In the genomic region with DNA sequence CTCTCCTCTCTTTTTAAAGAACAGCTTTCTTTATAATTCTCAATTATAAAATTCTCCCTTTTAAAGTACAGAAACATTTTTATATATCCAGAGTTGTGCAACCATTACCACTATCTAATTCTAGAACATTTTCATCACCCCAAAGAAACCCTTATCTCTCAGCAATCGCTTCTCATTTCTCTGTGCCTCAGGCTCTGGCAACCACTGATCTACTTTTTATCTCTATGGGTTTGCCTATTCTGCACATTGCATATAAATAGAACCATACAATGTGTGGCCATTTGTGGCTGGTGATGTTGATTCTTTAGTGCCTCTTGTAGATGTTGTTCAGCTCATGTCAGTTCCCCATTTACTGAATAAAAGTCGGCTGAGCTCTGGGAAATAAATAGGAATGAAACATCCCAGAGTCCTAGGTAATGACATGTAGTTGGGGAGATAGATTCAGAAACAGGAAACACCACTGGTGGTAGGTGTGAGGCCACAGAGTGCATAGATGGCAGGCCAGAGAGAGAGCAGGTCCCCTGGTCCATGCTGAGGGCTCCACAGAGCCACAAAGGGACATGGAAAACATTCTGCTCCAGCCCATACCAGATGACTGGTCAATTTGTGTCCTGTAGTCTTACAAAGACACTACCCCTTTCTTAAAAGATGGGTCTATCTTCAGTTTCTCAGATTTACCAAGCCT, we compare ENCODE assay signal across 18 cellular contexts.
DNase-seq lines count a peak whose midpoint lies in the region; ATAC-seq and TF ChIP-seq lines count a peak whose summit lies in the region.
"Had no signal": no experiment of that assay in that cellular context is flagged by ENCODE, and none has a peak within 500 bp of the region (broad histone marks: within the 10 kb centered on the region; RNA-seq: fewer than 3 reads in every experiment).

No MANE protein-coding gene starts in this region.

- TF ChIP-seq POLR2A in right lobe of liver (IDR thresholded peaks at IDR 0.05) = no peak

- no peak overlapping the region for H3K27ac ChIP-seq in H9 (ENCODE audit: insufficient read length, low read depth, low read length)
- no peak overlapping the region for H3K27ac ChIP-seq in right lobe of liver
- H3K27ac ChIP-seq: BLaER1 had no signal

- H3K4me1 ChIP-seq in H9 (ENCODE audit: insufficient read depth, low read length) (no peaks in the 10 kb centered on the region; the same call in 1 of the 2 replicates), right lobe of liver (no peaks in the 10 kb centered on the region)

- no peak overlapping the region for H3K18ac ChIP-seq in H9 (ENCODE audit: insufficient read length, low read depth, low read length)

- H2BK120ac ChIP-seq in H9 (ENCODE audit: low read depth, low read length, poor library complexity, severe bottlenecking) = no peak overlapping the region

- H3K23ac ChIP-seq in H9 (ENCODE audit: insufficient read length, low read depth, low read length) = no peak overlapping the region

- no peak overlapping the region for H3K4me3 Mint-ChIP-seq in H9
- H3K4me3 Mint-ChIP-seq in immature natural killer cell = peak overlapping the region in 4 of 5 donors; percentile 13 to 45 (median 38)
- peak overlapping the region; percentile 35 for H3K4me3 Mint-ChIP-seq in natural killer cell
- no peak overlapping the region for H3K4me3 Mint-ChIP-seq in activated naive CD8-positive, alpha-beta T cell treated with anti-CD3 and anti-CD28 coated beads, Interleukin-2, amount 50 U/mL, for 24 hours
- H3K4me3 Mint-ChIP-seq: CD14-positive monocyte; CD4-positive, alpha-beta memory T cell had no signal

- no peak overlapping the region for H4K8ac ChIP-seq in H9 (replicated peaks; ENCODE audit: insufficient read length, low read depth, low read length)

- H3K4me1 Mint-ChIP-seq in H9 (peaks cover 17 to 18% of the 10 kb centered on the region in 2 experiments), immature natural killer cell (peaks cover 25 to 28% of the 10 kb centered on the region in 2 donors), natural killer cell (peaks cover 27 to 32% of the 10 kb centered on the region in 2 donors)
- H3K4me1 Mint-ChIP-seq in activated naive CD8-positive, alpha-beta T cell treated with anti-CD3 and anti-CD28 coated beads, Interleukin-2, amount 50 U/mL, for 24 hours = no peaks in the 10 kb centered on the region
- H3K4me1 Mint-ChIP-seq: CD14-positive monocyte; CD4-positive, alpha-beta memory T cell had no signal

- no peak overlapping the region for H2BK20ac ChIP-seq in H9 (ENCODE audit: low read depth, low read length, poor library complexity, severe bottlenecking)

- H3K27me3 ChIP-seq in H9 (ENCODE audit: insufficient read depth, low read length) = no peaks in the 10 kb centered on the region
- no peaks in the 10 kb centered on the region for H3K27me3 ChIP-seq in right lobe of liver
- H3K27me3 ChIP-seq: BLaER1 had no signal

- H3K14ac ChIP-seq in H9 (ENCODE audit: insufficient read depth, low read length) = no peak overlapping the region

- no peak overlapping the region for H4K5ac ChIP-seq in H9 (ENCODE audit: insufficient read length, low read depth, low read length)

- no peak overlapping the region for H3K27ac Mint-ChIP-seq in H9
- H3K27ac Mint-ChIP-seq in immature natural killer cell = peak overlapping the region; percentile 15 to 73 (median 58)
- H3K27ac Mint-ChIP-seq in natural killer cell = peak overlapping the region; percentile 13 to 81
- no peak overlapping the region for H3K27ac Mint-ChIP-seq in activated naive CD8-positive, alpha-beta T cell treated with anti-CD3 and anti-CD28 coated beads, Interleukin-2, amount 50 U/mL, for 24 hours
- H3K27ac Mint-ChIP-seq: CD4-positive, alpha-beta memory T cell had no signal

- H3K9me3 ChIP-seq in H9 (ENCODE audit: control insufficient read depth, low read depth, low read length) = no peaks in the 10 kb centered on the region
- no peaks in the 10 kb centered on the region for H3K9me3 ChIP-seq in right lobe of liver
- H3K9me3 ChIP-seq: BLaER1 had no signal

- peak in 2 of 3 donors; percentile 67 to 85 for ATAC-seq in natural killer cell
- no peak for ATAC-seq in right lobe of liver
- no peak for ATAC-seq in activated naive CD8-positive, alpha-beta T cell treated with anti-CD3 and anti-CD28 coated beads, Interleukin-2, amount 50 U/mL, for 24 hours
- ATAC-seq: HepG2 had no signal

- H3K4ac ChIP-seq in H9 (ENCODE audit: low read depth, low read length) = no peak overlapping the region

- no peak overlapping the region for H2BK12ac ChIP-seq in H9 (ENCODE audit: insufficient read length, low read depth, low read length)

- H2AFZ ChIP-seq in H9 (ENCODE audit: low read length) = no peak overlapping the region

- no peaks in the 10 kb centered on the region for H3K23me2 ChIP-seq in H9 (ENCODE audit: insufficient read length, low read depth, low read length, poor library complexity, severe bottlenecking)

- no peak overlapping the region for H3K9ac ChIP-seq in H9 (ENCODE audit: extremely low read depth, insufficient read length, low read length)
- H3K9ac ChIP-seq: BLaER1 had no signal

- H3K9me3 Mint-ChIP-seq in H9 = no peaks in the 10 kb centered on the region
- no peaks in the 10 kb centered on the region for H3K9me3 Mint-ChIP-seq in immature natural killer cell
- H3K9me3 Mint-ChIP-seq in natural killer cell = no peaks in the 10 kb centered on the region
- H3K9me3 Mint-ChIP-seq in activated naive CD8-positive, alpha-beta T cell treated with anti-CD3 and anti-CD28 coated beads, Interleukin-2, amount 50 U/mL, for 24 hours = no peaks in the 10 kb centered on the region

- no peaks in the 10 kb centered on the region for H3K36me3 ChIP-seq in right lobe of liver
- H3K36me3 ChIP-seq: BLaER1 had no signal

- H4K91ac ChIP-seq in H9 (ENCODE audit: insufficient read length, low read depth, low read length) = no peak overlapping the region

- peak; percentile 3 for DNase-seq in H9
- peak; percentile 11 for DNase-seq in OCI-M1 (lab: John Stamatoyannopoulos, UW)
- peak in 1 of 3 donors; percentile 7 for DNase-seq in immature natural killer cell
- no peak for DNase-seq in natural killer cell
- DNase-seq in NCI-H748 treated with DMSO at 0.1 percent for 48 hours (lab: John Stamatoyannopoulos, UW) = no peak
- DNase-seq in right lobe of liver = no peak
- no peak for DNase-seq in HuH-7 (ENCODE audit: low spot score)
- DNase-seq in activated naive CD8-positive, alpha-beta T cell treated with anti-CD3 and anti-CD28 coated beads, Interleukin-2, amount 50 U/mL, for 24 hours = no peak
- DNase-seq: 8988T; CD4-positive, alpha-beta memory T cell; DMS153; DMS79; GDM1; GOT3; H7 had no signal

- H3K79me2 ChIP-seq in H9 (ENCODE audit: insufficient read depth, low read length) = no peaks in the 10 kb centered on the region

- H3T11ph ChIP-seq in H9 (ENCODE audit: low read length) = no peak overlapping the region

- no peak overlapping the region for H2AK5ac ChIP-seq in H9 (ENCODE audit: insufficient read length, low read length)

- no peaks in the 10 kb centered on the region for H3K79me1 ChIP-seq in H9 (ENCODE audit: insufficient read depth, low read depth, low read length, poor library complexity, severe bottlenecking)

- H3K27me3 Mint-ChIP-seq in H9 (ENCODE audit: low read depth) = no peaks in the 10 kb centered on the region; the same call in 1 of the 2 replicates
- H3K27me3 Mint-ChIP-seq in immature natural killer cell (ENCODE audit: low read depth in 3 of 3) = peaks cover 0 to 4% (median 2%) of the 10 kb centered on the region in 3 donors
- peaks cover 8 to 22% of the 10 kb centered on the region in 2 donors for H3K27me3 Mint-ChIP-seq in natural killer cell (ENCODE audit: low read depth in 2 of 2)
- H3K27me3 Mint-ChIP-seq in activated naive CD8-positive, alpha-beta T cell treated with anti-CD3 and anti-CD28 coated beads, Interleukin-2, amount 50 U/mL, for 24 hours = no peaks in the 10 kb centered on the region

- H2BK5ac ChIP-seq in H9 (ENCODE audit: insufficient read length, low read length) = no peak overlapping the region

- H3K36me3 Mint-ChIP-seq in H9 (ENCODE audit: insufficient read depth in 1 of 3, low read depth in 3 of 3) (no peaks in the 10 kb centered on the region), immature natural killer cell (no peaks in the 10 kb centered on the region), natural killer cell (no peaks in the 10 kb centered on the region)
- no peaks in the 10 kb centered on the region for H3K36me3 Mint-ChIP-seq in activated naive CD8-positive, alpha-beta T cell treated with anti-CD3 and anti-CD28 coated beads, Interleukin-2, amount 50 U/mL, for 24 hours (ENCODE audit: low read depth)
- H3K36me3 Mint-ChIP-seq: CD14-positive monocyte; CD4-positive, alpha-beta memory T cell had no signal

- intact Hi-C loops in natural killer cell (cut with micrococcal nuclease) (no loop called here), right lobe of liver (cut with DNase I) (no loop called here)

- no peak overlapping the region for H2BK15ac ChIP-seq in H9 (ENCODE audit: low read depth, low read length)

- TF ChIP-seq CTCF in H9 (conservative IDR thresholded peaks at IDR 0.05) = no peak
- TF ChIP-seq CTCF in natural killer cell (IDR thresholded peaks at IDR 0.05) = no peak
- TF ChIP-seq CTCF in right lobe of liver (IDR thresholded peaks at IDR 0.05) = no peak

- H4K20me1 ChIP-seq in H9 (ENCODE audit: control insufficient read depth, insufficient read depth, insufficient read length) = no peaks in the 10 kb centered on the region
- H4K20me1 ChIP-seq: BLaER1 had no signal

- H3K56ac ChIP-seq in H9 (ENCODE audit: insufficient read length, low read depth, low read length) = no peak overlapping the region

- no peak overlapping the region for H3K4me3 ChIP-seq in right lobe of liver
- H3K4me3 ChIP-seq: BLaER1 had no signal

- WGBS in H9 (ENCODE audit: extremely low coverage, insufficient read length, low lambda C conversion rate) = no CpG with 5 or more reads among the region's 2 CpGs
- 40% methylated on average over 2 of the region's 2 CpGs for WGBS in right lobe of liver (ENCODE audit: insufficient coverage, low coverage, low lambda C conversion rate, missing lambda C conversion rate)

- no peak overlapping the region for H3K4me2 ChIP-seq in H9 (ENCODE audit: insufficient read depth, insufficient read length, low read length)
- H3K4me2 ChIP-seq: BLaER1 had no signal

Comparison
In these comparisons a context has a peak if more than half of its experiments do, and no peak if none do; other contexts are left out.
1. DNase-seq: peak in H9 (single experiment) and OCI-M1 (single experiment); none in natural killer cell (single experiment), NCI-H748 treated with DMSO at 0.1 percent for 48 hours (single experiment), right lobe of liver (0 of 3), HuH-7 (single experiment) and activated naive CD8-positive, alpha-beta T cell treated with anti-CD3 and anti-CD28 coated beads, Interleukin-2, amount 50 U/mL, for 24 hours (single experiment).
2. H3K27ac Mint-ChIP-seq: peak in immature natural killer cell (6 of 6) and natural killer cell (2 of 2); none in H9 (0 of 3) and activated naive CD8-positive, alpha-beta T cell treated with anti-CD3 and anti-CD28 coated beads, Interleukin-2, amount 50 U/mL, for 24 hours (single experiment).
3. H3K4me3 Mint-ChIP-seq: peak in immature natural killer cell (4 of 5) and natural killer cell (single experiment); none in H9 (0 of 2) and activated naive CD8-positive, alpha-beta T cell treated with anti-CD3 and anti-CD28 coated beads, Interleukin-2, amount 50 U/mL, for 24 hours (single experiment).
4. ATAC-seq: peak in natural killer cell (2 of 3); none in right lobe of liver (0 of 4) and activated naive CD8-positive, alpha-beta T cell treated with anti-CD3 and anti-CD28 coated beads, Interleukin-2, amount 50 U/mL, for 24 hours (single experiment).